In genomic region chr7:845091-845490, GRCh38 we compare ENCODE assay signal across 27 cellular contexts. TPM values are rescaled to one million over a fixed set of nuclear protein-coding genes. Genes with fewer than 3 reads are reported as not detected.
DNase-seq lines count a peak whose midpoint lies in the region; ATAC-seq, FAIRE-seq and TF ChIP-seq lines count a peak whose summit lies in the region.
"Had no signal": no experiment of that assay in that cellular context is flagged by ENCODE, and none has a peak within 500 bp of the region (broad histone marks: within the 10 kb centered on the region; RNA-seq: fewer than 3 reads in every experiment).

No MANE protein-coding gene starts in this region.

- H3K79me2 ChIP-seq in K562 (ENCODE audit: control insufficient read depth, insufficient read depth, low read length), result peaks cover 5% of the 10 kb centered on the region; the same call in 1 of the 3 replicates

- H4K20me1 ChIP-seq in K562 (replicated peaks; ENCODE audit: control insufficient read depth, insufficient read depth, low read length), result no peaks in the 10 kb centered on the region

- no peak for TF ChIP-seq EP300 in K562 (IDR thresholded peaks at IDR 0.05; ENCODE audit: low read length)

- H3K4me1 Mint-ChIP-seq in glutamatergic neuron (ENCODE audit: low read depth, unreplicated experiment), result peaks cover 23% of the 10 kb centered on the region

- H3K9me3 ChIP-seq in K562 (replicated peaks; ENCODE audit: control insufficient read depth, insufficient read depth, low read depth, low read length), result peaks cover 3% of the 10 kb centered on the region
- no peaks in the 10 kb centered on the region for H3K9me3 ChIP-seq in effector memory CD4-positive, alpha-beta T cell (ENCODE audit: control insufficient read depth, low read length)

- no peak overlapping the region for H3K4me3 Mint-ChIP-seq in glutamatergic neuron (ENCODE audit: unreplicated experiment)
- H3K4me3 Mint-ChIP-seq: CD4-positive, alpha-beta T cell; H9; HFFc6; IgD-negative memory B cell had no signal

- H3K27me3 Mint-ChIP-seq in glutamatergic neuron (ENCODE audit: unreplicated experiment), result peaks cover 16% of the 10 kb centered on the region
- H3K27me3 Mint-ChIP-seq: CD4-positive, alpha-beta T cell; IgD-negative memory B cell had no signal

- H3K9me1 ChIP-seq in K562 (ENCODE audit: control insufficient read depth, insufficient read depth, low read length), result no peaks in the 10 kb centered on the region

- peaks cover 0 to 9% of the 10 kb centered on the region in 2 experiments; a peak in 1 of 5 replicates for H3K4me1 ChIP-seq in K562 (replicated peaks in 1 of 2; ENCODE audit: control insufficient read depth in 2 of 2, insufficient read depth in 2 of 2, low read length in 2 of 2)
- H3K4me1 ChIP-seq in effector memory CD4-positive, alpha-beta T cell (ENCODE audit: control insufficient read depth, insufficient read depth, low read length, poor library complexity, severe bottlenecking), result no peaks in the 10 kb centered on the region
- H3K4me1 ChIP-seq: BLaER1 treated with 17β-estradiol and CSF1 and Interleukin-3, amounts not matched to agents 10 nM and 100 nM had no signal

- H3K4me2 ChIP-seq in K562 (ENCODE audit: insufficient read depth, low read length), result no peak overlapping the region
- H3K4me2 ChIP-seq: BLaER1 treated with 17β-estradiol and CSF1 and Interleukin-3, amounts not matched to agents 10 nM and 100 nM had no signal

- no peak overlapping the region for H2AFZ ChIP-seq in K562 (ENCODE audit: low read depth, low read length)

- no peaks in the 10 kb centered on the region for H3K27me3 ChIP-seq in K562 (ENCODE audit: control insufficient read depth in 2 of 2, insufficient read depth in 2 of 2, low read length in 2 of 2)
- no peaks in the 10 kb centered on the region for H3K27me3 ChIP-seq in effector memory CD4-positive, alpha-beta T cell (replicated peaks; ENCODE audit: control insufficient read depth, insufficient read depth, low read length, poor library complexity, severe bottlenecking)
- H3K27me3 ChIP-seq: BLaER1 treated with 17β-estradiol and CSF1 and Interleukin-3, amounts not matched to agents 10 nM and 100 nM had no signal

- POLR2A ChIA-PET in K562 (lab: Yijun Ruan, JAX), result interaction anchor here (0.8 kb wide), 1 partner anchor 16 kb away, joined by 3 read pairs; no protein-coding TSS in a partner anchor

- CTCF ChIA-PET in K562 (lab: Yijun Ruan, JAX; ENCODE audit: low intra/inter-chr PET ratio), result no interaction called here

- TF ChIP-seq RAD21 in K562 (CRISPR knock-in tag; conservative IDR thresholded peaks at IDR 0.05 in 1 of 2, IDR thresholded peaks at IDR 0.05 in 1 of 2), result no peak

- 94% methylated on average over 22 of the region's 22 CpGs for WGBS in K562 (ENCODE audit: insufficient coverage, low coverage, missing lambda C conversion rate)

- no peak for FAIRE-seq in K562 (lab: Jason Lieb, UNC)
- FAIRE-seq: A204.1, D721Med, G401.6 had no signal

- no peak overlapping the region for H3K9ac ChIP-seq in K562 (ENCODE audit: insufficient read depth in 1 of 2, low read depth in 2 of 2, low read length in 2 of 2)
- H3K9ac ChIP-seq: BLaER1 treated with 17β-estradiol and CSF1 and Interleukin-3, amounts not matched to agents 10 nM and 100 nM had no signal

- H3K4me3 ChIP-seq in LNCaP clone FGC (ENCODE audit: low read depth, low read length), result no peak overlapping the region
- H3K4me3 ChIP-seq in K562, result no peak overlapping the region
- H3K4me3 ChIP-seq in effector memory CD4-positive, alpha-beta T cell (ENCODE audit: insufficient read depth, low read depth, low read length, poor library complexity, severe bottlenecking), result no peak overlapping the region
- H3K4me3 ChIP-seq: BLaER1 treated with 17β-estradiol and CSF1 and Interleukin-3, amounts not matched to agents 10 nM and 100 nM had no signal

- H3K27ac ChIP-seq in K562 (ENCODE audit: extremely low read depth, low read depth, low read length), result no peak overlapping the region
- no peak overlapping the region for H3K27ac ChIP-seq in effector memory CD4-positive, alpha-beta T cell (ENCODE audit: insufficient read depth, low read length, poor library complexity, severe bottlenecking)
- H3K27ac ChIP-seq: BLaER1 treated with 17β-estradiol and CSF1 and Interleukin-3, amounts not matched to agents 10 nM and 100 nM had no signal

- DNase-seq in LNCaP clone FGC (ENCODE audit: low read depth), result no peak
- no peak for DNase-seq in K562 (ENCODE audit: extremely low read depth in 1 of 4, low spot score in 3 of 4)
- DNase-seq in glutamatergic neuron, result no peak
- DNase-seq in superior temporal gyrus (ENCODE audit: extremely low spot score), result peak; percentile 13
- DNase-seq in effector memory CD4-positive, alpha-beta T cell, result no peak
- no peak for DNase-seq in NCI-H524 treated with DMSO at 0.1 percent for 48 hours (lab: John Stamatoyannopoulos, UW)
- DNase-seq: CD4-positive, alpha-beta T cell; DMS53; H9; HFFc6; NCI-H1092 treated with DMSO at 0.1 percent for 48 hours; NCI-H1436; NCI-H187; NCI-H2081 treated with DMSO at 0.1 percent for 48 hours; NCI-H2171; NCI-H226; NCI-H510A; NCI-H774; NK-92 treated with Interleukin-12 subunit alpha and Interleukin-12 subunit beta, amount 100 ng/mL, for 24 hours; PC-3; SHP77 had no signal

- ATAC-seq in K562 (no peak), HG03565 (IDR thresholded peaks at IDR 0.05; ENCODE audit: unreplicated experiment) (no peak)
- ATAC-seq: PC-3 had no signal

- in situ Hi-C loops in K562 (cut with MboI), result no loop called here

- H3K27ac Mint-ChIP-seq in glutamatergic neuron (ENCODE audit: unreplicated experiment), result peak overlapping the region; percentile 54
- H3K27ac Mint-ChIP-seq: CD4-positive, alpha-beta T cell; HFFc6; IgD-negative memory B cell had no signal

- no peak for TF ChIP-seq POLR2A in K562 (conservative IDR thresholded peaks at IDR 0.05)

- peaks cover 17% of the 10 kb centered on the region for H3K9me3 Mint-ChIP-seq in glutamatergic neuron (ENCODE audit: unreplicated experiment)
- H3K9me3 Mint-ChIP-seq: CD4-positive, alpha-beta T cell; HFFc6; IgD-negative memory B cell had no signal

- intact Hi-C loops in K562 (cut with micrococcal nuclease), result no loop called here

- peaks cover 18% of the 10 kb centered on the region for H3K36me3 Mint-ChIP-seq in glutamatergic neuron (ENCODE audit: unreplicated experiment)

- peaks cover 68% of the 10 kb centered on the region; the same call in 2 of the 3 replicates for H3K36me3 ChIP-seq in K562 (ENCODE audit: control insufficient read depth, insufficient read depth, low read length)
- peaks cover 46% of the 10 kb centered on the region for H3K36me3 ChIP-seq in effector memory CD4-positive, alpha-beta T cell (ENCODE audit: control insufficient read depth, insufficient read depth, low read length)

- BruUV-seq in K562 (replicated peaks; lab: Mats Ljungman, UMichigan), result no TSS peak

- peak; percentile 13; the same call in 1 of the 2 replicates for TF ChIP-seq CTCF in LNCaP clone FGC (IDR thresholded peaks at IDR 0.05; ENCODE audit: control insufficient read depth, extremely low read depth, insufficient read depth)
- TF ChIP-seq CTCF in K562 (IDR thresholded peaks at IDR 0.05 in 2 of 3, conservative IDR thresholded peaks at IDR 0.05 in 1 of 3; ENCODE audit: insufficient read depth in 2 of 3, low read depth in 1 of 3, low read length in 3 of 3), result no peak
- TF ChIP-seq CTCF in glutamatergic neuron (IDR thresholded peaks at IDR 0.05; ENCODE audit: partially characterized antibody, unreplicated experiment), result no peak

TF ChIP-seq in K562, 482 proteins besides CTCF, POLR2A, EP300 and RAD21 (continues in another document):
- TF ChIP-seq TRIM28 (IDR thresholded peaks at IDR 0.05) (no peak), EHMT2 (IDR thresholded peaks at IDR 0.05) (no peak), NCOA1 (IDR thresholded peaks at IDR 0.05; ENCODE audit: low read depth) (no peak)

RNA-seq across cellular contexts. Expression of gene SUN1, which starts 12.8 kb away (rescaled TPM):
- 527 and 872 TPM in 2 replicates for total RNA-seq in K562 (2011; cell fraction: chromatin; rRNA removed; ENCODE audit: low replicate concordance)
- total RNA-seq in K562 (2011; cell fraction: nucleolus; rRNA removed), result 542 and 585 TPM in 2 replicates
- 348 and 489 TPM in 2 replicates for total RNA-seq in K562 (2011; cell fraction: nucleoplasm; rRNA removed)
- 80.5 and 86.7 TPM in 2 replicates for total RNA-seq in K562 (2014; rRNA removed)
- total RNA-seq in K562 (2014; rRNA removed; fragmentation: Illumina TruSeq; extraction: Trizol), result 38.9 and 42.3 TPM in 2 replicates
- total RNA-seq in K562 (2015; rRNA removed; fragmentation: Illumina TruSeq; extraction: Trizol), result 49.2 and 53.5 TPM in 2 replicates
- total RNA-seq in K562 (2021), result 81.9 and 101 TPM in 2 replicates
- polyA plus RNA-seq in K562 (2011; rRNA removed), result 132 and 143 TPM in 2 replicates
- polyA plus RNA-seq in K562 (2011; cell fraction: cytosol; rRNA removed), result 249 and 254 TPM in 2 replicates
- polyA plus RNA-seq in K562 (2011; cell fraction: nucleus; rRNA removed), result 889 and 1,080 TPM in 2 replicates
- 107 and 112 TPM in 2 replicates for polyA plus RNA-seq in K562 (2012)
- 62.3 and 88.2 TPM in 2 replicates for polyA plus RNA-seq in K562 (2014; fragmentation: Illumina TruSeq; extraction: Trizol)
- 10 to 100 TPM; 36.8 TPM for polyA plus RNA-seq in K562 (2014; fragmentation: Nextera tagmentation; extraction: Ambion mirVana)
- polyA plus RNA-seq in K562 (2014; rRNA removed), result 105 and 119 TPM in 2 replicates
- polyA minus RNA-seq in K562 (2011; rRNA and poly(A)+ RNA removed), result 72.4 and 98.1 TPM in 2 replicates
- polyA minus RNA-seq in K562 (2011; cell fraction: cytosol; rRNA and poly(A)+ RNA removed), result 47.4 and 59.7 TPM in 2 replicates
- polyA minus RNA-seq in K562 (2011; cell fraction: nucleus; rRNA and poly(A)+ RNA removed), result 245 and 267 TPM in 2 replicates
- 879 TPM for total RNA-seq in glutamatergic neuron (ENCODE audit: unreplicated experiment)

RNA-seq across cellular contexts. Expression of gene GET4, which starts 31.3 kb away (rescaled TPM):
- total RNA-seq in K562 (2011; cell fraction: chromatin; rRNA removed; ENCODE audit: low replicate concordance), result 48.4 and 118 TPM in 2 replicates
- total RNA-seq in K562 (2011; cell fraction: nucleolus; rRNA removed), result 96.6 and 125 TPM in 2 replicates
- total RNA-seq in K562 (2011; cell fraction: nucleoplasm; rRNA removed), result 56.0 and 71.4 TPM in 2 replicates
- total RNA-seq in K562 (2014; rRNA removed), result 111 and 135 TPM in 2 replicates
- 13.0 and 15.7 TPM in 2 replicates for total RNA-seq in K562 (2014; rRNA removed; fragmentation: Illumina TruSeq; extraction: Trizol)
- total RNA-seq in K562 (2015; rRNA removed; fragmentation: Illumina TruSeq; extraction: Trizol), result 37.9 and 40.4 TPM in 2 replicates
- total RNA-seq in K562 (2021), result 83.3 and 89.9 TPM in 2 replicates
- polyA plus RNA-seq in K562 (2011; rRNA removed), result 45.0 and 45.4 TPM in 2 replicates
- polyA plus RNA-seq in K562 (2011; cell fraction: cytosol; rRNA removed), result 69.2 and 135 TPM in 2 replicates
- 114 and 189 TPM in 2 replicates for polyA plus RNA-seq in K562 (2011; cell fraction: nucleus; rRNA removed)
- polyA plus RNA-seq in K562 (2012), result 53.9 and 82.1 TPM in 2 replicates
- 33.2 and 48.4 TPM in 2 replicates for polyA plus RNA-seq in K562 (2014; fragmentation: Illumina TruSeq; extraction: Trizol)
- 1 to 10 TPM in 1 of 2 experiments, under 1 TPM in 1; 0.99 to 2.0 TPM for polyA plus RNA-seq in K562 (2014; fragmentation: Nextera tagmentation; extraction: Ambion mirVana)
- 122 and 151 TPM in 2 replicates for polyA plus RNA-seq in K562 (2014; rRNA removed)
- 8.6 and 13.3 TPM in 2 replicates for polyA minus RNA-seq in K562 (2011; rRNA and poly(A)+ RNA removed)
- 24.0 and 28.9 TPM in 2 replicates for polyA minus RNA-seq in K562 (2011; cell fraction: cytosol; rRNA and poly(A)+ RNA removed)
- 24.9 and 29.6 TPM in 2 replicates for polyA minus RNA-seq in K562 (2011; cell fraction: nucleus; rRNA and poly(A)+ RNA removed)
- total RNA-seq in glutamatergic neuron (ENCODE audit: unreplicated experiment), result 70.2 TPM
